In the genomic region with DNA sequence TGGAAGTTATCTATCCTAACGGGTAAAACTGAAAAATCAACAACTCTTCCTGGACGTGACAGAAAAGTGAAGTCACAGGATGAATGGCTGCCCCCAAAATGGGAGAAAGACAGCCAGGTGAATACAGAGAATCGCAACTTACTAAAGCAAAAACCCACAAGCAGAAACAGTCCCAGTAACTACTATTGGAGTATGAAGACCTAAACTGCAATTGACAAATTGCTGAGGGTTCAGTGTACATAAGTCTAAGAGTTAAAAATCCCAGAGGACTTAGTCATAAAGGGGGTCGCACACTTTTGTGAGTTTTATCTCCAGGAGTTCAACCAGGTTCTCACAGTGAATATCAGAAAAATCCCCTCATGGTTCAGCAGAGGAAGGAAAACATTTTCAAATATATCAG, we compare ENCODE assay signal across 21 cellular contexts. TPM values are rescaled to one million over a fixed set of nuclear protein-coding genes. Genes with fewer than 3 reads are reported as not detected.
DNase-seq lines count a peak whose midpoint lies in the region; ATAC-seq, FAIRE-seq and TF ChIP-seq lines count a peak whose summit lies in the region.
"Had no signal": no experiment of that assay in that cellular context is flagged by ENCODE, and none has a peak within 500 bp of the region (broad histone marks: within the 10 kb centered on the region; RNA-seq: fewer than 3 reads in every experiment).

No MANE protein-coding gene starts in this region.

- no peaks in the 10 kb centered on the region for H3K9me2 ChIP-seq in GM23248 (ENCODE audit: insufficient read depth)

- ATAC-seq in heart right ventricle (no peak), Right ventricle myocardium inferior (no peak), memory B cell (ENCODE audit: low read depth) (no peak), aorta (ENCODE audit: low FRiP score) (no peak)
- ATAC-seq: activated naive CD8-positive, alpha-beta T cell treated with anti-CD3 and anti-CD28 coated beads, Interleukin-2, amount 50 U/mL, for 24 hours; T-cell had no signal

- intact Hi-C loops in heart right ventricle (cut with DNase I): loop anchor here in 1 of 10 donors (10.0 kb wide), 1 partner anchor 162 kb away; no protein-coding TSS in a partner anchor
- intact Hi-C loops in Right ventricle myocardium inferior (cut with DNase I): no loop called here
- intact Hi-C loops in aorta (cut with DNase I): loop anchor here (5.0 to 10.0 kb wide), 2 partner anchors 152 to 480 kb away; no protein-coding TSS in a partner anchor

- H3K36me3 Mint-ChIP-seq in astrocyte (ENCODE audit: low read depth, unreplicated experiment): no peaks in the 10 kb centered on the region
- H3K36me3 Mint-ChIP-seq in memory B cell: peaks cover 9% of the 10 kb centered on the region

- 61 to 64% methylated on average over 4 of the region's 4 CpGs for WGBS in heart right ventricle, 2 donors
- WGBS in aorta, 2 donors: 42 to 45% methylated on average over 4 of the region's 4 CpGs
- 82 to 87% methylated on average over 4 of the region's 4 CpGs for WGBS in GM23248 (ENCODE audit: low coverage in 1 of 2, low lambda C conversion rate in 2 of 2, missing lambda C conversion rate in 2 of 2), 2 experiments

- peak overlapping the region; percentile 13 to 86 (median 44) for H3K27ac ChIP-seq in heart right ventricle
- H3K27ac ChIP-seq in astrocyte (ENCODE audit: low read depth, low read length): peak overlapping the region; percentile 3
- peak overlapping the region; percentile 60 to 74 for H3K27ac ChIP-seq in aorta (ENCODE audit: low read depth in 1 of 2, low read length in 2 of 2)
- H3K27ac ChIP-seq in GM23248: no peak overlapping the region
- H3K27ac ChIP-seq: neural progenitor cell, psoas muscle had no signal

- H3K36me3 ChIP-seq in heart right ventricle: no peaks in the 10 kb centered on the region
- H3K36me3 ChIP-seq in astrocyte (ENCODE audit: insufficient read depth, low read length): no peaks in the 10 kb centered on the region
- no peaks in the 10 kb centered on the region for H3K36me3 ChIP-seq in aorta (ENCODE audit: control insufficient read depth in 1 of 2, insufficient read depth in 2 of 2, low read length in 1 of 2)
- no peaks in the 10 kb centered on the region for H3K36me3 ChIP-seq in GM23248 (ENCODE audit: low read depth)
- H3K36me3 ChIP-seq: BE2C, neural progenitor cell, upper lobe of left lung had no signal

- H3K4me1 Mint-ChIP-seq in astrocyte (ENCODE audit: low read depth, unreplicated experiment) (peaks cover 29% of the 10 kb centered on the region), memory B cell (peaks cover 24% of the 10 kb centered on the region)

- H3K4me3 ChIP-seq in heart right ventricle (no peak overlapping the region), astrocyte (ENCODE audit: insufficient read depth, low read depth, low read length) (no peak overlapping the region), aorta (ENCODE audit: low read length in 2 of 2) (no peak overlapping the region), GM23248 (no peak overlapping the region)
- H3K4me3 ChIP-seq: neural progenitor cell, psoas muscle, upper lobe of left lung had no signal

- H3K4me1 ChIP-seq in heart right ventricle: peaks cover 5 to 28% (median 16%) of the 10 kb centered on the region in 9 donors
- no peaks in the 10 kb centered on the region for H3K4me1 ChIP-seq in astrocyte (ENCODE audit: insufficient read depth, low read length)
- peaks cover 3 to 5% of the 10 kb centered on the region in 2 donors for H3K4me1 ChIP-seq in aorta (ENCODE audit: control insufficient read depth in 1 of 2, insufficient read depth in 2 of 2, low read length in 2 of 2)
- H3K4me1 ChIP-seq in GM23248 (ENCODE audit: insufficient read depth): no peaks in the 10 kb centered on the region
- H3K4me1 ChIP-seq: BE2C, neural progenitor cell had no signal

- H3K4me3 Mint-ChIP-seq in astrocyte (ENCODE audit: unreplicated experiment) (no peak overlapping the region), memory B cell (no peak overlapping the region)
- H3K4me3 Mint-ChIP-seq: activated CD4-positive, alpha-beta T cell treated with anti-CD3 and anti-CD28 coated beads, Interleukin-2, amount 10 ng/mL, durations not matched to agents 7 days and 5 days; activated naive CD8-positive, alpha-beta T cell treated with anti-CD3 and anti-CD28 coated beads, Interleukin-2, amount 50 U/mL, for 24 hours; neural progenitor cell; T-cell had no signal

- no peaks in the 10 kb centered on the region for H4K20me1 ChIP-seq in astrocyte (ENCODE audit: insufficient read depth, low read length)
- no peaks in the 10 kb centered on the region for H4K20me1 ChIP-seq in GM23248 (ENCODE audit: insufficient read depth)

- H3K9me3 ChIP-seq in heart right ventricle: peaks cover 0 to 17% (median 6%) of the 10 kb centered on the region in 11 donors
- peaks cover 3% of the 10 kb centered on the region for H3K9me3 ChIP-seq in astrocyte (ENCODE audit: insufficient read depth, low read depth, low read length)
- no peaks in the 10 kb centered on the region for H3K9me3 ChIP-seq in aorta (ENCODE audit: control insufficient read depth, low read length)
- H3K9me3 ChIP-seq in GM23248 (ENCODE audit: low read depth): no peaks in the 10 kb centered on the region
- H3K9me3 ChIP-seq: BE2C, upper lobe of left lung had no signal

- no peak overlapping the region for H2AFZ ChIP-seq in astrocyte (ENCODE audit: low read depth, low read length)
- no peak overlapping the region for H2AFZ ChIP-seq in GM23248
- H2AFZ ChIP-seq: neural progenitor cell had no signal

- H3K79me2 ChIP-seq in astrocyte (ENCODE audit: insufficient read depth, low read length): no peaks in the 10 kb centered on the region
- no peaks in the 10 kb centered on the region for H3K79me2 ChIP-seq in GM23248 (ENCODE audit: insufficient read depth)

- FAIRE-seq in astrocyte (lab: Jason Lieb, UNC): no peak

- TF ChIP-seq CTCF in heart right ventricle (IDR thresholded peaks at IDR 0.05) (no peak), astrocyte (IDR thresholded peaks at IDR 0.05; ENCODE audit: insufficient read depth, low read depth, low read length) (no peak)

- H3K9ac ChIP-seq in astrocyte (ENCODE audit: low read length): no peak overlapping the region
- H3K9ac ChIP-seq in GM23248: no peak overlapping the region
- H3K9ac ChIP-seq: neural progenitor cell had no signal

- no peak for DNase-seq in heart right ventricle
- DNase-seq in Right ventricle myocardium inferior (ENCODE audit: missing footprints): no peak
- peak; percentile 18 for DNase-seq in astrocyte (ENCODE audit: low read depth)
- DNase-seq in memory B cell (ENCODE audit: low spot score in 2 of 2): no peak
- no peak for DNase-seq in aorta
- DNase-seq in activated T-cell treated with anti-CD3 and anti-CD28 coated beads, Interleukin-2, amount 50 U/mL, for 48 hours: no peak
- no peak for DNase-seq in SHP77 treated with DMSO at 0.1 percent for 48 hours (lab: John Stamatoyannopoulos, UW)
- DNase-seq in GM23248: no peak
- DNase-seq: activated CD4-positive, alpha-beta T cell treated with anti-CD3 and anti-CD28 coated beads, Interleukin-2, amount 10 ng/mL, durations not matched to agents 7 days and 5 days; activated naive CD8-positive, alpha-beta T cell treated with anti-CD3 and anti-CD28 coated beads, Interleukin-2, amount 50 U/mL, for 24 hours; BE2C; Calu3; erythroblast; NCI-H1694 treated with DMSO at 0.1 percent for 48 hours; NCI-H748 treated with DMSO at 0.1 percent for 48 hours; psoas muscle; stimulated activated CD4-positive, alpha-beta T cell treated with anti-CD3 and anti-CD28 coated beads, Interleukin-4, amount 100 ng/mL, for 4 hours; T-cell; upper lobe of left lung had no signal

- no peaks in the 10 kb centered on the region for H3K27me3 ChIP-seq in heart right ventricle
- H3K27me3 ChIP-seq in astrocyte (ENCODE audit: insufficient read depth, low read length): no peaks in the 10 kb centered on the region
- H3K27me3 ChIP-seq in aorta (ENCODE audit: control insufficient read depth in 1 of 2, insufficient read depth in 2 of 2, low read length in 1 of 2): no peaks in the 10 kb centered on the region
- no peaks in the 10 kb centered on the region for H3K27me3 ChIP-seq in GM23248 (replicated peaks; ENCODE audit: insufficient read depth)
- H3K27me3 ChIP-seq: BE2C, neural progenitor cell, upper lobe of left lung had no signal

- no peaks in the 10 kb centered on the region for H3K9me3 Mint-ChIP-seq in astrocyte (ENCODE audit: unreplicated experiment)
- H3K9me3 Mint-ChIP-seq in memory B cell: peaks cover 3% of the 10 kb centered on the region
- H3K9me3 Mint-ChIP-seq: activated naive CD8-positive, alpha-beta T cell treated with anti-CD3 and anti-CD28 coated beads, Interleukin-2, amount 50 U/mL, for 24 hours; T-cell had no signal

- H3K4me2 ChIP-seq in astrocyte (ENCODE audit: low read length): no peak overlapping the region
- H3K4me2 ChIP-seq in GM23248 (ENCODE audit: unreplicated experiment): no peak overlapping the region
- H3K4me2 ChIP-seq: neural progenitor cell had no signal

- H3K27ac Mint-ChIP-seq in astrocyte (ENCODE audit: unreplicated experiment): peak overlapping the region; percentile 88
- peak overlapping the region; percentile 36 for H3K27ac Mint-ChIP-seq in memory B cell
- H3K27ac Mint-ChIP-seq: activated CD4-positive, alpha-beta T cell treated with anti-CD3 and anti-CD28 coated beads, Interleukin-2, amount 10 ng/mL, durations not matched to agents 7 days and 5 days; activated naive CD8-positive, alpha-beta T cell treated with anti-CD3 and anti-CD28 coated beads, Interleukin-2, amount 50 U/mL, for 24 hours; activated T-helper 2 cell treated with anti-CD3 and anti-CD28 coated beads, Interferon-gamma antibody, Interleukin-2, Interleukin-4, amounts not matched to agents 10 μg/mL and 5 μg/mL and 100 μg/mL, durations not matched to agents 14 hours and 24 hours and 36 hours; neural progenitor cell had no signal

- in situ Hi-C loops in GM23248 (cut with MboI): no loop called here

- H3F3A ChIP-seq in GM23248 (ENCODE audit: insufficient read depth): no peaks in the 10 kb centered on the region

- H3K27me3 Mint-ChIP-seq in astrocyte (ENCODE audit: low read depth, unreplicated experiment) (no peaks in the 10 kb centered on the region), memory B cell (no peaks in the 10 kb centered on the region)
- H3K27me3 Mint-ChIP-seq: activated CD4-positive, alpha-beta T cell treated with anti-CD3 and anti-CD28 coated beads, Interleukin-2, amount 10 ng/mL, durations not matched to agents 7 days and 5 days; activated naive CD8-positive, alpha-beta T cell treated with anti-CD3 and anti-CD28 coated beads, Interleukin-2, amount 50 U/mL, for 24 hours; T-cell had no signal

RNA-seq across cellular contexts. Expression of a gene that starts 56.8 kb away (rescaled TPM):
- under 1 TPM; 0.17 to 0.40 (median 0.21) TPM for total RNA-seq in heart right ventricle
- polyA plus RNA-seq in heart right ventricle: under 1 TPM in 1 of 2 donors, not detected in 1; 0.04 TPM
- 0.14 TPM for total RNA-seq in Right ventricle myocardium inferior
- 0.26 and 0.30 TPM in 2 replicates for total RNA-seq in astrocyte
- total RNA-seq in aorta: under 1 TPM; 0.39 to 0.63 TPM
- not detected for polyA plus RNA-seq in aorta
- 0.11 TPM in 1 of 2 replicates, not detected in the other for total RNA-seq in GM23248 (2014; rRNA removed; shearing (Covaris generic))
- 0.04 TPM in 1 of 2 replicates, not detected in the other for polyA plus RNA-seq in GM23248 (2016; fragmentation: Nextera tagmentation; extraction: Ambion mirVana)
